In the genomic region with DNA sequence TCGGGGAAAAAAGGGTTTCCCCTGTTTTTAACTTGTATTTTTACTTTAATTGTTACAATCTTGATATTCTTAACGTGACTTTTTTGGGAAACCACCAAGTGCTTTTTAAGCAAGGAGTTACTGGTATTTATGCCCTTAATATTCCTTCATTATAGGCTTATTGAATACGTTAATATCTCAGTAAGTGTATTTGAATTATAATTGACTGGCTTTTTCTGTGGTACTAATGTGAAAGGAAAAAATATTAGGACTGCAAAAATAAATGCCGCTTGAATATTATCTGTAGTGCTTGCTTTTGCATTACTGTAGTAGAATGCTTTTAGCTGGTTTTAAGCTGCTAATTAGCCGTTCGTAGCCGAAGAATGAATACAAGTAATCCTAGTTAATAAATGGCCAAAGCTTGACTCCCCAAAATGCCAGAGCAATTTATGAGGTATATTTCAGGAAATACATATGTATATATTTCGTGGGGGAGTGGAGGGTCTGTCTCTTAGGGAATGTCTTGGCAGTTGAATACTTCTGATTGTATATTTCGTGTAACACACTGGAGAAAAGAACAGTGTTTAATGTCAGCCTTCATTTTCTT, we compare ENCODE assay signal across 8 cellular contexts. TPM values are rescaled to one million over a fixed set of nuclear protein-coding genes. Genes with fewer than 3 reads are reported as not detected.
DNase-seq lines count a peak whose midpoint lies in the region; ATAC-seq and FAIRE-seq lines count a peak whose summit lies in the region.

No MANE protein-coding gene starts in this region.

- no peak for ATAC-seq in activated T-helper 17 cell treated with anti-CD3 and anti-CD28 coated beads, Interleukin-2, amount 50 U/mL, for 72 hours (replicated peaks)

- H3K4me1 Mint-ChIP-seq in activated CD4-positive, alpha-beta T cell treated with anti-CD3 and anti-CD28 coated beads, Interleukin-2, amount 10 ng/mL, durations not matched to agents 24 days and 14 days = peaks cover 44% of the 10 kb centered on the region
- peaks cover 32% of the 10 kb centered on the region for H3K4me1 Mint-ChIP-seq in activated T-helper 17 cell treated with anti-CD3 and anti-CD28 coated beads, Interleukin-2, amount 50 U/mL, for 72 hours

- peak overlapping the region; percentile 88 for H3K4me3 Mint-ChIP-seq in activated CD4-positive, alpha-beta T cell treated with anti-CD3 and anti-CD28 coated beads, Interleukin-2, amount 10 ng/mL, durations not matched to agents 24 days and 14 days
- peak overlapping the region; percentile 85 for H3K4me3 Mint-ChIP-seq in activated T-helper 17 cell treated with anti-CD3 and anti-CD28 coated beads, Interleukin-2, amount 50 U/mL, for 72 hours

- peak overlapping the region; percentile 93 for H3K27ac Mint-ChIP-seq in activated CD4-positive, alpha-beta T cell treated with anti-CD3 and anti-CD28 coated beads, Interleukin-2, amount 10 ng/mL, durations not matched to agents 24 days and 14 days
- peak overlapping the region; percentile 91 for H3K27ac Mint-ChIP-seq in activated T-helper 17 cell treated with anti-CD3 and anti-CD28 coated beads, Interleukin-2, amount 50 U/mL, for 72 hours

- H3K9me3 Mint-ChIP-seq in activated CD4-positive, alpha-beta T cell treated with anti-CD3 and anti-CD28 coated beads, Interleukin-2, amount 10 ng/mL, durations not matched to agents 24 days and 14 days = no peaks in the 10 kb centered on the region
- no peaks in the 10 kb centered on the region for H3K9me3 Mint-ChIP-seq in activated T-helper 17 cell treated with anti-CD3 and anti-CD28 coated beads, Interleukin-2, amount 50 U/mL, for 72 hours

- FAIRE-seq in islet of Langerhans (lab: Jason Lieb, UNC) = peak; percentile 83

- no peak for DNase-seq in activated CD4-positive, alpha-beta T cell treated with anti-CD3 and anti-CD28 coated beads, Interleukin-2, amount 10 ng/mL, durations not matched to agents 24 days and 14 days
- DNase-seq in activated CD4-positive, alpha-beta T cell treated with anti-CD3 and anti-CD28 coated beads for 48 hours = no peak
- DNase-seq in superior temporal gyrus (ENCODE audit: extremely low spot score) = peak; percentile 47
- DNase-seq in activated gamma-delta T cell treated with Interleukin-2 at 50 U/mL for 16 hours = no peak
- no peak for DNase-seq in NCI-H2196 (lab: John Stamatoyannopoulos, UW; ENCODE audit: unreplicated experiment)
- DNase-seq in activated CD4-positive, CD25-positive, alpha-beta regulatory T cell (lab: John Stamatoyannopoulos, UW) = no peak

- intact Hi-C loops in activated CD4-positive, alpha-beta T cell treated with anti-CD3 and anti-CD28 coated beads, Interleukin-2, amount 10 ng/mL, durations not matched to agents 24 days and 14 days (cut with micrococcal nuclease) = loop anchor here (1.0 kb wide), 2 partner anchors 9 to 46 kb away; partner anchors contain the start of genes BBIP1 and SHOC2

- peaks cover 12% of the 10 kb centered on the region for H3K36me3 Mint-ChIP-seq in activated CD4-positive, alpha-beta T cell treated with anti-CD3 and anti-CD28 coated beads, Interleukin-2, amount 10 ng/mL, durations not matched to agents 24 days and 14 days (ENCODE audit: low read depth)
- H3K36me3 Mint-ChIP-seq in activated T-helper 17 cell treated with anti-CD3 and anti-CD28 coated beads, Interleukin-2, amount 50 U/mL, for 72 hours (ENCODE audit: low read depth) = peaks cover 48% of the 10 kb centered on the region

- H3K27me3 Mint-ChIP-seq in activated CD4-positive, alpha-beta T cell treated with anti-CD3 and anti-CD28 coated beads, Interleukin-2, amount 10 ng/mL, durations not matched to agents 24 days and 14 days = no peaks in the 10 kb centered on the region
- no peaks in the 10 kb centered on the region for H3K27me3 Mint-ChIP-seq in activated T-helper 17 cell treated with anti-CD3 and anti-CD28 coated beads, Interleukin-2, amount 50 U/mL, for 72 hours

RNA-seq across cellular contexts. Expression of gene PDCD4, which starts 1.3 kb away (rescaled TPM):
- total RNA-seq in activated CD4-positive, alpha-beta T cell treated with anti-CD3 and anti-CD28 coated beads, Interleukin-2, amount 10 ng/mL, durations not matched to agents 24 days and 14 days = 45.2 and 53.6 TPM in 2 replicates
- total RNA-seq in activated T-helper 17 cell treated with anti-CD3 and anti-CD28 coated beads, Interleukin-2, amount 50 U/mL, for 72 hours = 100 to 1,000 TPM in 1 of 2 donors, 10 to 100 TPM in 1; 59.0 to 140 TPM

RNA-seq across cellular contexts. Expression of gene BBIP1, which starts 45.9 kb away (rescaled TPM):
- total RNA-seq in activated CD4-positive, alpha-beta T cell treated with anti-CD3 and anti-CD28 coated beads, Interleukin-2, amount 10 ng/mL, durations not matched to agents 24 days and 14 days = 26.3 and 31.1 TPM in 2 replicates
- 10 to 100 TPM; 24.1 to 40.0 TPM for total RNA-seq in activated T-helper 17 cell treated with anti-CD3 and anti-CD28 coated beads, Interleukin-2, amount 50 U/mL, for 72 hours

RNA-seq across cellular contexts. Expression of gene SHOC2, which starts 46.3 kb away (rescaled TPM):
- 38.3 and 41.8 TPM in 2 replicates for total RNA-seq in activated CD4-positive, alpha-beta T cell treated with anti-CD3 and anti-CD28 coated beads, Interleukin-2, amount 10 ng/mL, durations not matched to agents 24 days and 14 days
- 10 to 100 TPM; 38.3 to 39.6 TPM for total RNA-seq in activated T-helper 17 cell treated with anti-CD3 and anti-CD28 coated beads, Interleukin-2, amount 50 U/mL, for 72 hours
